8 cellular contexts compared by ENCODE assay signal in genomic region chr3:186570941-186571643, GRCh38. TPM values are rescaled to one million over a fixed set of nuclear protein-coding genes. Genes with fewer than 3 reads are reported as not detected.
DNase-seq lines count a peak whose midpoint lies in the region; ATAC-seq and TF ChIP-seq lines count a peak whose summit lies in the region.

No MANE protein-coding gene starts in this region.

- H2AK9ac ChIP-seq in IMR-90 (replicated peaks; ENCODE audit: low read depth, low read length, poor library complexity) = peak overlapping the region; percentile 88

- peaks cover 19 to 42% of the 10 kb centered on the region in 2 experiments for H3K79me1 ChIP-seq in IMR-90 (ENCODE audit: low read depth in 1 of 2, low read length in 2 of 2)

- no TSS peak for BruUV-seq in IMR-90 (replicated peaks; lab: Mats Ljungman, UMichigan)

- CTCF ChIA-PET in AG04449 (lab: Yijun Ruan, JAX) (interaction anchor here (1.0 to 7.1 kb wide), 7 partner anchors 26 to 588 kb away, joined by 3 to 60 read pairs (median 4); no protein-coding TSS in a partner anchor), IMR-90 (lab: Yijun Ruan, JAX) (interaction anchor here (1.0 kb wide), 1 partner anchor 46 kb away, joined by 5 read pairs; no protein-coding TSS in a partner anchor)

- H3K18ac ChIP-seq in IMR-90 (ENCODE audit: low read depth, low read length) = no peak overlapping the region

- no peaks in the 10 kb centered on the region for H4K20me1 ChIP-seq in IMR-90 (ENCODE audit: insufficient read depth, low read length)

- WGBS in IMR-90 (ENCODE audit: extremely low coverage in 2 of 2, insufficient read length in 1 of 2), 2 experiments = 28% methylated on average over 6 of the region's 21 CpGs; no CpG with 5 or more reads in 1 of the 2 experiments

- in situ Hi-C loops in IMR-90 (cut with MboI; ENCODE audit: low sequenced_read_pairs) = no loop called here

- intact Hi-C loops in IMR-90 (cut with micrococcal nuclease) = loop anchor here (10.0 kb wide), 1 partner anchor 214 kb away; the partner anchor contains the start of gene EIF4A2

- no peak overlapping the region for H2BK15ac ChIP-seq in IMR-90 (ENCODE audit: low read depth, low read length)

- 0 out of 2 replicates have a peak, but pooled peaks cover 2% of the 10 kb centered on the region for H3K9me1 ChIP-seq in IMR-90 (ENCODE audit: insufficient read depth, low read length)

- no peak overlapping the region for H2BK20ac ChIP-seq in IMR-90 (ENCODE audit: low read depth, low read length)

- H4K91ac ChIP-seq in IMR-90 (ENCODE audit: insufficient read depth, low read depth, low read length) = 0 out of 2 replicates have a peak overlapping the region, but pooled peaks have one; percentile 9

- ATAC-seq in IMR-90 (ENCODE audit: low read depth) = no peak
- ATAC-seq in GM21515 (IDR thresholded peaks at IDR 0.05; ENCODE audit: unreplicated experiment) = no peak

- no peak overlapping the region for H2BK5ac ChIP-seq in IMR-90 (ENCODE audit: low read depth, low read length, poor library complexity, severe bottlenecking)

- TF ChIP-seq CTCF in AG04449 (IDR thresholded peaks at IDR 0.05; ENCODE audit: insufficient read depth, low read length, missing control alignments) = no peak
- TF ChIP-seq CTCF in IMR-90 (conservative IDR thresholded peaks at IDR 0.05; ENCODE audit: low read depth, low read length) = no peak
- no peak for TF ChIP-seq CTCF in cardiac fibroblast (IDR thresholded peaks at IDR 0.05; ENCODE audit: low read depth, low read length)

- H3K9me3 ChIP-seq in IMR-90 (ENCODE audit: control insufficient read depth, insufficient read depth, low read length) = no peaks in the 10 kb centered on the region
- no peaks in the 10 kb centered on the region for H3K9me3 ChIP-seq in mucosa of rectum (ENCODE audit: control insufficient read depth in 2 of 2, low read length in 2 of 2)

- dilution Hi-C loops in IMR-90 (cut with HindIII; ENCODE audit: low sequenced_read_pairs, unreplicated experiment) = no loop called here

- POLR2A ChIA-PET in AG04449 (lab: Yijun Ruan, JAX) = interaction anchor here (1.3 to 1.4 kb wide), 2 partner anchors 14 to 213 kb away, joined by 5 to 11 read pairs; partner anchors contain the start of gene EIF4A2
- POLR2A ChIA-PET in IMR-90 (lab: Charles Lee; ENCODE audit: unreplicated experiment) = interaction anchor here (0.6 kb wide), 1 partner anchor 639 kb away, joined by 4 read pairs; no protein-coding TSS in a partner anchor

- H2AK5ac ChIP-seq in IMR-90 (ENCODE audit: low read depth, low read length) = no peak overlapping the region; the same call in none of the 2 replicates

- peak overlapping the region; percentile 75 for H3K4ac ChIP-seq in IMR-90 (ENCODE audit: low read depth, low read length)

- H3K27me3 ChIP-seq in IMR-90 (ENCODE audit: control insufficient read depth, insufficient read depth, low read length) = no peaks in the 10 kb centered on the region
- no peaks in the 10 kb centered on the region for H3K27me3 ChIP-seq in mucosa of rectum (ENCODE audit: control insufficient read depth in 2 of 2, insufficient read depth in 2 of 2, low read length in 2 of 2)

- peaks cover 6% of the 10 kb centered on the region; the same call in 1 of the 2 replicates for H3K4me1 ChIP-seq in IMR-90 (ENCODE audit: control insufficient read depth, insufficient read depth, low read length)
- H3K4me1 ChIP-seq in mucosa of rectum (ENCODE audit: control insufficient read depth in 2 of 2, insufficient read depth in 2 of 2, low read length in 2 of 2) = peaks cover 23 to 24% of the 10 kb centered on the region in 2 donors

- H2AFZ ChIP-seq in IMR-90 (replicated peaks; ENCODE audit: low read length, poor library complexity) = peak overlapping the region; percentile 100

- peak overlapping the region; percentile 28; the same call in 1 of the 2 replicates for H4K5ac ChIP-seq in IMR-90 (ENCODE audit: low read depth, low read length)

- H2BK120ac ChIP-seq in IMR-90 (ENCODE audit: low read depth, low read length) = no peak overlapping the region

- peaks cover 7% of the 10 kb centered on the region for H3K36me3 ChIP-seq in IMR-90 (ENCODE audit: control insufficient read depth, insufficient read depth, low read length)
- H3K36me3 ChIP-seq in mucosa of rectum (ENCODE audit: control insufficient read depth in 2 of 2, insufficient read depth in 2 of 2, low read length in 2 of 2) = peaks cover 17 to 29% of the 10 kb centered on the region in 2 donors

- H3K14ac ChIP-seq in IMR-90 (replicated peaks; ENCODE audit: low read depth, low read length) = peak overlapping the region; percentile 72

- no peak for TF ChIP-seq RAD21 in IMR-90 (IDR thresholded peaks at IDR 0.05; ENCODE audit: low read length)

- peak overlapping the region; percentile 58; the same call in 1 of the 2 replicates for H3K27ac ChIP-seq in IMR-90 (ENCODE audit: insufficient read depth, low read length)
- peak overlapping the region; percentile 90 to 94 for H3K27ac ChIP-seq in mucosa of rectum (ENCODE audit: low read depth in 2 of 2, low read length in 2 of 2)

- peak overlapping the region; percentile 100 for H3K4me2 ChIP-seq in IMR-90 (ENCODE audit: low read depth, low read length)

- H4K8ac ChIP-seq in IMR-90 (ENCODE audit: low read depth in 2 of 2, low read length in 2 of 2) = peak overlapping the region; percentile 23 to 61; a peak in 3 of 4 replicates

- TF ChIP-seq POLR2A in IMR-90 (IDR thresholded peaks at IDR 0.05; ENCODE audit: low read depth, low read length) = no peak

- H3K9ac ChIP-seq in IMR-90 (ENCODE audit: low read depth, low read length) = peak overlapping the region; percentile 61
- peak overlapping the region; percentile 94 to 95 for H3K9ac ChIP-seq in mucosa of rectum (ENCODE audit: low read depth in 1 of 2, low read length in 2 of 2)

- no peak overlapping the region for H3K56ac ChIP-seq in IMR-90 (ENCODE audit: extremely low read depth, insufficient read depth, low read length)

- H3K4me3 ChIP-seq in AG04449 (ENCODE audit: low read depth, low read length) (peak overlapping the region; percentile 93), IMR-90 (ENCODE audit: insufficient read depth, low read depth, low read length) (peak overlapping the region; percentile 81), cardiac fibroblast (replicated peaks in 1 of 2; ENCODE audit: low read depth in 2 of 2, low read length in 2 of 2) (peak overlapping the region; percentile 73 to 88), mucosa of rectum (ENCODE audit: low read length in 2 of 2) (peak overlapping the region; percentile 98 to 99)

- peak overlapping the region; percentile 65 for H3K23ac ChIP-seq in IMR-90 (ENCODE audit: low read depth, low read length)

- DNase-seq in AG04449 (ENCODE audit: low read depth, low spot score) = no peak
- DNase-seq in IMR-90 = no peak
- no peak for DNase-seq in cardiac fibroblast (ENCODE audit: low read depth in 2 of 2)
- DNase-seq in COLO829 (ENCODE audit: low spot score) = no peak
- DNase-seq in activated gamma-delta T cell (lab: John Stamatoyannopoulos, UW) = no peak
- DNase-seq in stimulated activated CD4-positive, alpha-beta T cell treated with anti-CD3 and anti-CD28 coated beads, Interleukin-4, amount 100 ng/mL, for 24 hours = no peak

TF ChIP-seq in IMR-90, 13 proteins besides CTCF, POLR2A, EP300 and RAD21:
- TF ChIP-seq MAFK (IDR thresholded peaks at IDR 0.05; ENCODE audit: low read depth, low read length) (no peak), SMC3 (IDR thresholded peaks at IDR 0.05; ENCODE audit: low read depth, low read length) (no peak)

RNA-seq across cellular contexts. Expression of gene DNAJB11, which starts 0.6 kb away (rescaled TPM):
- total RNA-seq in IMR-90 (2012; rRNA removed) = 27.4 and 62.8 TPM in 2 replicates
- polyA plus RNA-seq in IMR-90 (2012; rRNA removed) = 42.4 and 48.6 TPM in 2 replicates
- 16.5 and 35.2 TPM in 2 replicates for polyA plus RNA-seq in IMR-90 (2012; cell fraction: cytosol; rRNA removed)
- 9.1 and 32.7 TPM in 2 replicates for polyA plus RNA-seq in IMR-90 (2012; cell fraction: nucleus; rRNA removed; ENCODE audit: low replicate concordance)

RNA-seq across cellular contexts. Expression of gene TBCCD1, which starts 4.0 kb away (rescaled TPM):
- total RNA-seq in IMR-90 (2012; rRNA removed) = 17.8 and 19.7 TPM in 2 replicates
- 6.5 and 7.9 TPM in 2 replicates for polyA plus RNA-seq in IMR-90 (2012; rRNA removed)
- polyA plus RNA-seq in IMR-90 (2012; cell fraction: cytosol; rRNA removed) = 3.5 and 3.7 TPM in 2 replicates
- 4.8 and 20.3 TPM in 2 replicates for polyA plus RNA-seq in IMR-90 (2012; cell fraction: nucleus; rRNA removed; ENCODE audit: low replicate concordance)

RNA-seq across cellular contexts. Expression of gene CRYGS, which starts 26.9 kb away (rescaled TPM):
- 0.36 and 0.56 TPM in 2 replicates for total RNA-seq in IMR-90 (2012; rRNA removed)
- 2.1 TPM in 2 replicates for polyA plus RNA-seq in IMR-90 (2012; rRNA removed)
- 0.23 and 0.35 TPM in 2 replicates for polyA plus RNA-seq in IMR-90 (2012; cell fraction: cytosol; rRNA removed)
- 10.3 and 23.1 TPM in 2 replicates for polyA plus RNA-seq in IMR-90 (2012; cell fraction: nucleus; rRNA removed; ENCODE audit: low replicate concordance)

RNA-seq across cellular contexts. Expression of gene AHSG, which starts 41.8 kb away (rescaled TPM):
- not detected in 2 replicates for total RNA-seq in IMR-90 (2012; rRNA removed)
- not detected in 2 replicates for polyA plus RNA-seq in IMR-90 (2012; rRNA removed)
- 0.04 TPM in 2 replicates for polyA plus RNA-seq in IMR-90 (2012; cell fraction: cytosol; rRNA removed)
- 0.05 TPM in 1 of 2 replicates, not detected in the other for polyA plus RNA-seq in IMR-90 (2012; cell fraction: nucleus; rRNA removed; ENCODE audit: low replicate concordance)
